27 cellular contexts compared by ENCODE assay signal in the genomic region with DNA sequence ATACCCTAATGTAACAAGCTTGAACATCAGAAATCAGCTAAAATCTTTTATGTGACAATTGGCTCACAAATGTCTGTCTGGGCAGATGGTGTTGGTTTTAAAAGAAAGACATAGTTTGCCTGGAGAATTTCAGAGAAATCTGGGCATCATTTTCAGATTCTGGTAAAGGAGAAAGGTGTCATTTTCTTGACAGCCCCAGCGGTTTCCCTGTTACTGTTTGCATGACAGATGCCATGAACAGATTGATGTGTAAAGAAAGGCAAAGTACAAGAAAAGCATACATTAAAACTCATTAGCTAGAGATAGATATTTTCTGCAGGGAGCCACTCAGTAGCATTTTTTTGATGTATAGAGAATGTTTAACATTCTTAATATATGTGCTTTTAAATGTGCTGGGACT.
"Had no signal": no experiment of that assay in that cellular context is flagged by ENCODE, and none has a peak within 500 bp of the region (broad histone marks: within the 10 kb centered on the region; RNA-seq: fewer than 3 reads in every experiment).

No MANE protein-coding gene starts in this region.

- H3K9me3 ChIP-seq: left ventricle myocardium inferior, ovary, right atrium auricular region, right lobe of liver, testis, thyroid gland, upper lobe of left lung, vagina had no signal

- H3K27me3 ChIP-seq: ovary, right atrium auricular region, right lobe of liver, testis, thyroid gland, transverse colon, upper lobe of left lung, vagina had no signal

- H3K36me3 ChIP-seq: left ventricle myocardium inferior, ovary, right atrium auricular region, right lobe of liver, thyroid gland, transverse colon, upper lobe of left lung, vagina had no signal

- H3K4me2 ChIP-seq: smooth muscle cell had no signal

- H3K27ac ChIP-seq: left ventricle myocardium inferior, ovary, right atrium auricular region, right lobe of liver, testis, thyroid gland, transverse colon, upper lobe of left lung, vagina had no signal

- DNase-seq: hypothalamus; immature natural killer cell; kidney; left colon; left ventricle myocardium inferior; mesendoderm; naive B cell; natural killer cell; nephron progenitor cell; ovary; right lobe of liver; stimulated activated CD4-positive, alpha-beta T cell treated with anti-CD3 and anti-CD28 coated beads, Interleukin-1b, Interleukin-23, amount 100 ng/mL, for 48 hours; stimulated activated CD4-positive, alpha-beta T cell treated with anti-CD3 and anti-CD28 coated beads, Interleukin-2, amount 100 ng/mL, for 48 hours; stimulated activated CD4-positive, alpha-beta T cell treated with anti-CD3 and anti-CD28 coated beads, Interleukin-4, amount 100 ng/mL, for 4 hours; stimulated activated CD8-positive, alpha-beta memory T cell treated with anti-CD3 and anti-CD28 coated beads, Interleukin-4, amount 100 ng/mL, for 48 hours; stimulated activated naive CD4-positive, alpha-beta T cell treated with Interleukin-2 at 50 U/mL for 16 hours; stimulated activated naive CD8-positive, alpha-beta T cell treated with anti-CD3 and anti-CD28 coated beads, Interleukin-15, amount 100 ng/mL, for 72 hours; substantia nigra; testis; thyroid gland; transverse colon; upper lobe of left lung had no signal

- ATAC-seq: left colon; natural killer cell; right lobe of liver; stimulated activated memory B cell treated with anti-CD40 and anti-IgM and Interleukin-4, amounts not matched to agents 10 μg/mL and 1 μg/mL and 100 μg/mL, for 72 hours; stimulated activated naive CD8-positive, alpha-beta T cell treated with anti-CD3 and anti-CD28 coated beads, Interleukin-15, amount 100 ng/mL, for 72 hours had no signal

- H3K4me3 ChIP-seq: left ventricle myocardium inferior, lung, ovary, right atrium auricular region, right lobe of liver, smooth muscle cell, testis, thyroid gland, transverse colon, upper lobe of left lung, vagina had no signal
